In the genomic region with DNA sequence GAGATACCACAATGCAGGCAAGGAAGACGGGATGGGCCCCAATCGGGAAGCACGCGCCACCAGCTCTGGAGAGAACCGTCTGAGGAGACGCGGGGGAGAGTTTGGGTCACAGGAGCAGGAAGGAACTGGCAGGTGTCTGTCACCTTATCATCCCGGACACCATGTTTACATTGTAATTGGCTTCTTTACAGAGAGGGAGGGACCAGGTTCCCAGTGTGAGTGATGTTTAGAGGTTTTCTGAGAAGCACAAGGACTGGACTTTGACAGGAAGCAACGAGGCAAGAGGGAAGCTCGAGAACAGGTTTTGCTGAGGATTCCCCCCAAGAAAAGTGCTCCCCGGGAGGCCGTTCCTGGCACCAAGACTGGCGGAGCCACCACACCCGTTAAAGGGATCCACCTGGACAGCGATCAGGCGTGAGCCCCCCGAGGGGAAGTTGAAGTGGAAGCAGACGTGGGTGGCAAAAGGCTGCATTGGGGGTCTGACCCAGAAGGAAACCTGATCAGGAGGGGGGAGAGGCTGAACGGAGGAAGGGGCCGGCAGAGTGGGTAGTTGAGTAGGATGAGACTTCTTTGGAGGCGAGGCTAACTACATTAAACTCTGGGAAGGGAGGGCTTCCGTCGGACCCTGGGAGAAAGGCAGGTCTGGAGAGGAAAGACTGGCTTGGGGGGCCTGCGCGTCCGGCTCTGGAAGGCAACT, we compare ENCODE assay signal across 1 cellular context.
TF ChIP-seq lines count a peak whose summit lies in the region.

No MANE protein-coding gene starts in this region.

TF ChIP-seq in GM12878, 131 proteins besides CTCF, POLR2A, EP300 and RAD21 (continued from another document):
- TF ChIP-seq ZBTB40 (IDR thresholded peaks at IDR 0.05; ENCODE audit: borderline replicate concordance) = no peak
- TF ChIP-seq, protein P1, sequence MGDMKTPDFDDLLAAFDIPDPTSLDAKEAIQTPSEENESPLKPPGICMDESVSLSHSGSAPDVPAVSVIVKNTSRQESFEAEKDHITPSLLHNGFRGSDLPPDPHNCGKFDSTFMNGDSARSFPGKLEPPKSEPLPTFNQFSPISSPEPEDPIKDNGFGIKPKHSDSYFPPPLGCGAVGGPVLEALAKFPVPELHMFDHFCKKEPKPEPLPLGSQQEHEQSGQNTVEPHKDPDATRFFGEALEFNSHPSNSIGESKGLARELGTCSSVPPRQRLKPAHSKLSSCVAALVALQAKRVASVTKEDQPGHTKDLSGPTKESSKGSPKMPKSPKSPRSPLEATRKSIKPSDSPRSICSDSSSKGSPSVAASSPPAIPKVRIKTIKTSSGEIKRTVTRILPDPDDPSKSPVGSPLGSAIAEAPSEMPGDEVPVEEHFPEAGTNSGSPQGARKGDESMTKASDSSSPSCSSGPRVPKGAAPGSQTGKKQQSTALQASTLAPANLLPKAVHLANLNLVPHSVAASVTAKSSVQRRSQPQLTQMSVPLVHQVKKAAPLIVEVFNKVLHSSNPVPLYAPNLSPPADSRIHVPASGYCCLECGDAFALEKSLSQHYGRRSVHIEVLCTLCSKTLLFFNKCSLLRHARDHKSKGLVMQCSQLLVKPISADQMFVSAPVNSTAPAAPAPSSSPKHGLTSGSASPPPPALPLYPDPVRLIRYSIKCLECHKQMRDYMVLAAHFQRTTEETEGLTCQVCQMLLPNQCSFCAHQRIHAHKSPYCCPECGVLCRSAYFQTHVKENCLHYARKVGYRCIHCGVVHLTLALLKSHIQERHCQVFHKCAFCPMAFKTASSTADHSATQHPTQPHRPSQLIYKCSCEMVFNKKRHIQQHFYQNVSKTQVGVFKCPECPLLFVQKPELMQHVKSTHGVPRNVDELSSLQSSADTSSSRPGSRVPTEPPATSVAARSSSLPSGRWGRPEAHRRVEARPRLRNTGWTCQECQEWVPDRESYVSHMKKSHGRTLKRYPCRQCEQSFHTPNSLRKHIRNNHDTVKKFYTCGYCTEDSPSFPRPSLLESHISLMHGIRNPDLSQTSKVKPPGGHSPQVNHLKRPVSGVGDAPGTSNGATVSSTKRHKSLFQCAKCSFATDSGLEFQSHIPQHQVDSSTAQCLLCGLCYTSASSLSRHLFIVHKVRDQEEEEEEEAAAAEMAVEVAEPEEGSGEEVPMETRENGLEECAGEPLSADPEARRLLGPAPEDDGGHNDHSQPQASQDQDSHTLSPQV (IDR thresholded peaks at IDR 0.05) = no peak
